20 cellular contexts compared by ENCODE assay signal in the genomic region with DNA sequence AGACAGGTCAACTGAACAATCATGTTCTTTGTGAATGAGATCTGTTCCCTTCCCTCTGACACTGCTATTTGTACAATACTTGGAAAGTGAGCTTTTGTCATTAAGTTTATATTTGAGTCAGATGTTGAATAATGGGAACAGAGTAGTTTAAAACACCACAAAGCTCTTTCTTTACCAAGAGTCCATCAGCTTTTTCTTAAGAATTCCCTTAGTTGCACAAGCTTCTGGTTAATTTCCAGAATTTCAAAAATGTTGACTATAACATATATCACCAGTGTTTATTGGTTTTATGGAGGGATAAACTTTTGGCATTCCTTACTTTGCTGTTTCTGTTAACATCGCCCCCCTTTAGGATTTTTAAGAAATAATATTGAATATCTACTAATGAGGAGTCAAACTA.
"Had no signal": no experiment of that assay in that cellular context is flagged by ENCODE, and none has a peak within 500 bp of the region (broad histone marks: within the 10 kb centered on the region; RNA-seq: fewer than 3 reads in every experiment).

No MANE protein-coding gene starts in this region.

- H3K36me3 ChIP-seq: cardiac muscle cell, gastroesophageal sphincter, ovary, right atrium auricular region, tibial artery had no signal

- DNase-seq: activated CD4-positive, alpha-beta T cell treated with anti-CD3 and anti-CD28 coated beads, Interleukin-2, amount 50 U/mL, for 1 hour; activated CD8-positive, alpha-beta T cell treated with anti-CD3 and anti-CD28 coated beads, Interleukin-2, amount 10 ng/mL, durations not matched to agents 7 days and 5 days; activated naive CD8-positive, alpha-beta T cell treated with anti-CD3 and anti-CD28 coated beads, Interleukin-2, amount 10 ng/mL, durations not matched to agents 7 days and 5 days; body of pancreas; cortex of kidney; head of caudate nucleus; hypothalamus; left ventricle myocardium superior; mammary epithelial cell; ovary; psoas muscle; stimulated activated CD4-positive, alpha-beta T cell treated with anti-CD3 and anti-CD28 coated beads, Interleukin-2, amount 100 ng/mL, for 24 hours; stimulated activated naive CD8-positive, alpha-beta T cell treated with anti-CD3 and anti-CD28 coated beads, Interleukin-15, amount 100 ng/mL, for 72 hours; tibial artery had no signal

- H3K27ac ChIP-seq: body of pancreas, cardiac muscle cell, epithelial cell of prostate, gastroesophageal sphincter, ovary, psoas muscle, right atrium auricular region, tibial artery, VCaP had no signal

- H3K4me1 ChIP-seq: body of pancreas, gastroesophageal sphincter, psoas muscle, right atrium auricular region had no signal

- H3K27me3 ChIP-seq: body of pancreas, cardiac muscle cell, gastroesophageal sphincter, ovary, right atrium auricular region, tibial artery had no signal

- FAIRE-seq: islet of Langerhans had no signal

- H3K9me3 ChIP-seq: body of pancreas, gastroesophageal sphincter, ovary, psoas muscle, right atrium auricular region, tibial artery had no signal

- H3K4me3 ChIP-seq: body of pancreas, cardiac muscle cell, gastroesophageal sphincter, ovary, psoas muscle, right atrium auricular region, tibial artery had no signal
